Comparison of ENCODE assay signal across 26 cellular contexts in the genomic region with DNA sequence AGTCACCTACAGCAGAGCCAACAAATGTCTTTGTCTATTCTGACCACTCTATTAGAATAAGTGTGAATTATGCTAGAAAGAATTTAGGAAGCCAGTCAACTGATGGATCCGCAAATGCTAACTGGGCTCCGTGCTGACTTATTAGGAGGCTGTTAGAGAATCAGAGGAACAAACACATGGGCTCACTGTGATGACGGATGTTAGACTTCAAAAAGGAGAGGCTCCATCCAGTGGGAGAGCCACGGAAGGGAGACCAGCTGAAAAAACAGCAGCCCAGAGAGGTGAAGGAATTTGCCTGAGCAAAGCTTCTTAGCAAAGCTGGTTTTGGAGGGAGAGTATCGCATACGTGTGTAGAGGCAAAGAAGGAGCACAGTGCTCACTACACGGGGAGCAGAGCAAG. TPM values are rescaled to one million over a fixed set of nuclear protein-coding genes. Genes with fewer than 3 reads are reported as not detected.
DNase-seq lines count a peak whose midpoint lies in the region; FAIRE-seq and TF ChIP-seq lines count a peak whose summit lies in the region.
"Had no signal": no experiment of that assay in that cellular context is flagged by ENCODE, and none has a peak within 500 bp of the region (broad histone marks: within the 10 kb centered on the region; RNA-seq: fewer than 3 reads in every experiment).

No MANE protein-coding gene starts in this region.

- no peaks in the 10 kb centered on the region for H3K9me3 ChIP-seq in GM23248 (ENCODE audit: low read depth)
- no peaks in the 10 kb centered on the region for H3K9me3 ChIP-seq in astrocyte (ENCODE audit: insufficient read depth, low read depth, low read length)
- no peaks in the 10 kb centered on the region for H3K9me3 ChIP-seq in mesenchymal stem cell (ENCODE audit: control insufficient read depth, low read length)
- no peaks in the 10 kb centered on the region for H3K9me3 ChIP-seq in smooth muscle cell (replicated peaks; ENCODE audit: low read depth)

- peak overlapping the region; percentile 87 for H4K91ac ChIP-seq in mesenchymal stem cell (ENCODE audit: low read length)

- peak overlapping the region; percentile 29 to 97 for H2BK12ac ChIP-seq in mesenchymal stem cell (ENCODE audit: low read length in 2 of 2)

- H3K9ac ChIP-seq in GM23248 (peak overlapping the region; percentile 79), astrocyte (ENCODE audit: low read length) (no peak overlapping the region), mesenchymal stem cell (ENCODE audit: low read length) (no peak overlapping the region), smooth muscle cell (ENCODE audit: low read depth) (no peak overlapping the region)

- peak overlapping the region; percentile 81 for H2BK120ac ChIP-seq in mesenchymal stem cell (ENCODE audit: low read depth, low read length)

- H2AFZ ChIP-seq in GM23248 (no peak overlapping the region), astrocyte (ENCODE audit: low read depth, low read length) (no peak overlapping the region), mesenchymal stem cell (ENCODE audit: low read depth, low read length) (no peak overlapping the region), smooth muscle cell (ENCODE audit: low read depth) (no peak overlapping the region)

- no peak overlapping the region for H2BK5ac ChIP-seq in mesenchymal stem cell (ENCODE audit: low read depth, low read length, poor library complexity, severe bottlenecking)

- TF ChIP-seq CTCF in astrocyte (IDR thresholded peaks at IDR 0.05; ENCODE audit: insufficient read depth, low read depth, low read length) (no peak), smooth muscle cell (IDR thresholded peaks at IDR 0.05; ENCODE audit: borderline replicate concordance, insufficient read depth, poor library complexity, severe bottlenecking) (no peak), HFFc6 (IDR thresholded peaks at IDR 0.05) (no peak)

- H4K20me1 ChIP-seq in GM23248 (ENCODE audit: insufficient read depth) (no peaks in the 10 kb centered on the region), astrocyte (ENCODE audit: insufficient read depth, low read length) (no peaks in the 10 kb centered on the region), smooth muscle cell (ENCODE audit: low read depth) (no peaks in the 10 kb centered on the region)

- H3F3A ChIP-seq in GM23248 (ENCODE audit: insufficient read depth) (peaks cover 71% of the 10 kb centered on the region), smooth muscle cell (ENCODE audit: low read depth) (peaks cover 40% of the 10 kb centered on the region)

- peak overlapping the region; percentile 23 to 93 for H3K18ac ChIP-seq in mesenchymal stem cell (ENCODE audit: low read depth in 1 of 2, low read length in 2 of 2)

- no peak for DNase-seq in GM23248
- DNase-seq in astrocyte (ENCODE audit: low read depth), result peak; percentile 63
- DNase-seq in mesenchymal stem cell, result no peak
- DNase-seq in smooth muscle cell (lab: John Stamatoyannopoulos, UW; ENCODE audit: unreplicated experiment), result no peak
- DNase-seq in HFFc6, result no peak
- DNase-seq in NCI-H69 (lab: John Stamatoyannopoulos, UW), result no peak
- no peak for DNase-seq in DMS79 treated with DMSO at 0.1 percent for 48 hours (lab: John Stamatoyannopoulos, UW)
- DNase-seq: CD8-positive, alpha-beta T cell; DMS 273 treated with DMSO at 0.1 percent for 48 hours; DND-41; H7; Kasumi-1; NCI-H1092 treated with DMSO at 0.1 percent for 48 hours; NCI-H1436; NCI-H187; NCI-H2171 treated with DMSO at 0.1 percent for 48 hours; NCI-H345; NCI-H510A treated with DMSO at 0.1 percent for 48 hours; NCI-H774; PC-3 had no signal

- H3K27me3 Mint-ChIP-seq in astrocyte (ENCODE audit: low read depth, unreplicated experiment) (peaks cover 19% of the 10 kb centered on the region), HFFc6 (ENCODE audit: insufficient read depth) (peaks cover 5% of the 10 kb centered on the region)

- peaks cover 68% of the 10 kb centered on the region for H3K4me1 ChIP-seq in GM23248 (ENCODE audit: insufficient read depth)
- H3K4me1 ChIP-seq in astrocyte (ENCODE audit: insufficient read depth, low read length), result peaks cover 40% of the 10 kb centered on the region
- H3K4me1 ChIP-seq in mesenchymal stem cell (ENCODE audit: control insufficient read depth, insufficient read depth, low read depth, low read length), result peaks cover 5% of the 10 kb centered on the region
- peaks cover 10% of the 10 kb centered on the region for H3K4me1 ChIP-seq in smooth muscle cell (ENCODE audit: low read depth)

- H3K4me1 Mint-ChIP-seq in astrocyte (ENCODE audit: low read depth, unreplicated experiment) (peaks cover 62% of the 10 kb centered on the region), HFFc6 (ENCODE audit: low read depth) (peaks cover 76% of the 10 kb centered on the region)
- H3K4me1 Mint-ChIP-seq: B cell had no signal

- peaks cover 16% of the 10 kb centered on the region for H3K9me3 Mint-ChIP-seq in astrocyte (ENCODE audit: unreplicated experiment)
- no peaks in the 10 kb centered on the region for H3K9me3 Mint-ChIP-seq in HFFc6
- H3K9me3 Mint-ChIP-seq: CD8-positive, alpha-beta T cell had no signal

- H3K4me2 ChIP-seq in GM23248 (ENCODE audit: unreplicated experiment), result peak overlapping the region; percentile 61
- no peak overlapping the region for H3K4me2 ChIP-seq in astrocyte (ENCODE audit: low read length)
- no peak overlapping the region for H3K4me2 ChIP-seq in mesenchymal stem cell (ENCODE audit: low read length, poor library complexity, severe bottlenecking)
- H3K4me2 ChIP-seq in smooth muscle cell, result no peak overlapping the region

- no peaks in the 10 kb centered on the region for H3K27me3 ChIP-seq in GM23248 (replicated peaks; ENCODE audit: insufficient read depth)
- H3K27me3 ChIP-seq in astrocyte (ENCODE audit: insufficient read depth, low read length), result no peaks in the 10 kb centered on the region
- no peaks in the 10 kb centered on the region for H3K27me3 ChIP-seq in mesenchymal stem cell (ENCODE audit: control insufficient read depth in 1 of 2, insufficient read depth in 1 of 2, low read length in 2 of 2)
- H3K27me3 ChIP-seq in smooth muscle cell (ENCODE audit: low read depth), result no peaks in the 10 kb centered on the region

- H2AK5ac ChIP-seq in mesenchymal stem cell (ENCODE audit: low read length, severe bottlenecking), result peak overlapping the region; percentile 53

- 96 to 97% methylated on average over 7 of the region's 7 CpGs for WGBS in GM23248 (ENCODE audit: low coverage in 1 of 2, low lambda C conversion rate in 2 of 2, missing lambda C conversion rate in 2 of 2), 2 experiments
- WGBS in mesenchymal stem cell, result 87% methylated on average over 7 of the region's 7 CpGs
- 73% methylated on average over 7 of the region's 7 CpGs for WGBS in smooth muscle cell (ENCODE audit: low lambda C conversion rate)

- no peaks in the 10 kb centered on the region for H3K9me2 ChIP-seq in GM23248 (ENCODE audit: insufficient read depth)

- no peak for FAIRE-seq in astrocyte (lab: Jason Lieb, UNC)
- FAIRE-seq: GM12892, GM19239, HepG2, K562 had no signal

- peak overlapping the region; percentile 1 for H2BK15ac ChIP-seq in mesenchymal stem cell (ENCODE audit: low read depth, poor library complexity, severe bottlenecking)

- in situ Hi-C loops in GM23248 (cut with MboI), result no loop called here

- peaks cover 5% of the 10 kb centered on the region for H3K36me3 Mint-ChIP-seq in astrocyte (ENCODE audit: low read depth, unreplicated experiment)
- no peaks in the 10 kb centered on the region for H3K36me3 Mint-ChIP-seq in HFFc6 (ENCODE audit: low read depth)
- H3K36me3 Mint-ChIP-seq: CD8-positive, alpha-beta T cell had no signal

- no peaks in the 10 kb centered on the region for H3K79me1 ChIP-seq in mesenchymal stem cell (replicated peaks; ENCODE audit: low read length, poor library complexity, severe bottlenecking)

- H3K79me2 ChIP-seq in GM23248 (ENCODE audit: insufficient read depth) (peaks cover 5% of the 10 kb centered on the region; the same call in 1 of the 2 replicates), astrocyte (ENCODE audit: insufficient read depth, low read length) (peaks cover 8% of the 10 kb centered on the region), smooth muscle cell (ENCODE audit: low read depth) (peaks cover 2% of the 10 kb centered on the region)

- no peak overlapping the region for H3K4me3 ChIP-seq in GM23248
- no peak overlapping the region for H3K4me3 ChIP-seq in astrocyte (ENCODE audit: insufficient read depth, low read depth, low read length)
- H3K4me3 ChIP-seq in mesenchymal stem cell (ENCODE audit: insufficient read depth in 1 of 2, low read depth in 1 of 2, low read length in 2 of 2), result no peak overlapping the region
- H3K4me3 ChIP-seq in smooth muscle cell, result no peak overlapping the region
- H3K4me3 ChIP-seq: K562 had no signal

- peak overlapping the region; percentile 28 for H3K27ac Mint-ChIP-seq in astrocyte (ENCODE audit: unreplicated experiment)
- H3K27ac Mint-ChIP-seq in HFFc6, result no peak overlapping the region
- H3K27ac Mint-ChIP-seq: B cell; CD8-positive, alpha-beta T cell had no signal

- peak overlapping the region in 1 of 2 experiments; percentile 71 for H3K4ac ChIP-seq in mesenchymal stem cell (ENCODE audit: low read depth in 1 of 2, low read length in 2 of 2)

- H3K27ac ChIP-seq in GM23248 (peak overlapping the region; percentile 98), astrocyte (ENCODE audit: low read depth, low read length) (no peak overlapping the region), mesenchymal stem cell (ENCODE audit: low read length, poor library complexity, severe bottlenecking) (no peak overlapping the region), smooth muscle cell (ENCODE audit: low read depth) (peak overlapping the region; percentile 100)
- H3K27ac ChIP-seq: C4-2B had no signal

- H3K4me3 Mint-ChIP-seq in astrocyte (ENCODE audit: unreplicated experiment), result no peak overlapping the region
- no peak overlapping the region for H3K4me3 Mint-ChIP-seq in HFFc6
- H3K4me3 Mint-ChIP-seq: B cell; CD8-positive, alpha-beta T cell had no signal

- H3K23ac ChIP-seq in mesenchymal stem cell (ENCODE audit: low read length in 2 of 2), result no peak overlapping the region

- H3K36me3 ChIP-seq in GM23248 (ENCODE audit: low read depth) (no peaks in the 10 kb centered on the region), astrocyte (ENCODE audit: insufficient read depth, low read length) (no peaks in the 10 kb centered on the region), mesenchymal stem cell (ENCODE audit: control insufficient read depth in 1 of 2, insufficient read depth in 2 of 2, low read depth in 1 of 2, low read length in 2 of 2) (no peaks in the 10 kb centered on the region), smooth muscle cell (ENCODE audit: low read depth) (no peaks in the 10 kb centered on the region)

- peak overlapping the region in 1 of 2 experiments; percentile 92 for H3K14ac ChIP-seq in mesenchymal stem cell (ENCODE audit: low read length in 2 of 2)

- H4K8ac ChIP-seq in mesenchymal stem cell (ENCODE audit: low read length), result no peak overlapping the region

RNA-seq across cellular contexts. Expression of a gene that starts 5.8 kb away (rescaled TPM):
- total RNA-seq in GM23248 (2014; rRNA removed; shearing (Covaris generic)), result 7,109 and 7,351 TPM in 2 replicates
- 7,159 and 7,358 TPM in 2 replicates for polyA plus RNA-seq in GM23248 (2016; fragmentation: Nextera tagmentation; extraction: Ambion mirVana)
- 1,145 and 1,862 TPM in 2 replicates for total RNA-seq in astrocyte
- 1,930 TPM for polyA plus RNA-seq in mesenchymal stem cell (2013, experiment 1 of 2)
- 1,910 TPM for polyA plus RNA-seq in mesenchymal stem cell (2013, experiment 2 of 2)
- total RNA-seq in smooth muscle cell, result 2,635 and 2,673 TPM in 2 replicates
- 2,505 and 2,991 TPM in 2 replicates for polyA plus RNA-seq in smooth muscle cell
- total RNA-seq in HFFc6 (2021; fragmentation: NEBNext Ultra II Directional; extraction: Animal tissue kit (Norgen Biotek cat#: 25700)), result 100 to 1,000 TPM; 529 to 911 (median 784) TPM

Comparison
In these comparisons a context has a peak if more than half of its experiments do, and no peak if none do; other contexts are left out.
1. H3K27ac ChIP-seq: peak in GM23248 (single experiment) and smooth muscle cell (single experiment); none in astrocyte (single experiment) and mesenchymal stem cell (single experiment).